In genomic region chr7:73864981-73865711, GRCh38 we compare ENCODE assay signal across 17 cellular contexts. TPM values are rescaled to one million over a fixed set of nuclear protein-coding genes. Genes with fewer than 3 reads are reported as not detected.
DNase-seq lines count a peak whose midpoint lies in the region; ATAC-seq and TF ChIP-seq lines count a peak whose summit lies in the region.
"Had no signal": no experiment of that assay in that cellular context is flagged by ENCODE, and none has a peak within 500 bp of the region (broad histone marks: within the 10 kb centered on the region; RNA-seq: fewer than 3 reads in every experiment).

No MANE protein-coding gene starts in this region.

- no CpG with 5 or more reads among the region's 8 CpGs for WGBS in H9 (ENCODE audit: extremely low coverage, insufficient read length, low lambda C conversion rate)

- no peak overlapping the region for H3K56ac ChIP-seq in H9 (ENCODE audit: insufficient read length, low read depth, low read length)

- H3K27me3 ChIP-seq in H9 (ENCODE audit: insufficient read depth, low read length): no peaks in the 10 kb centered on the region
- H3K27me3 ChIP-seq: SJCRH30 had no signal

- TF ChIP-seq CTCF in H9 (conservative IDR thresholded peaks at IDR 0.05) (no peak), neural crest cell (conservative IDR thresholded peaks at IDR 0.05) (no peak)

- no peak overlapping the region for H3K4me2 ChIP-seq in H9 (ENCODE audit: insufficient read depth, insufficient read length, low read length)

- no peak overlapping the region for H3K23ac ChIP-seq in H9 (ENCODE audit: insufficient read length, low read depth, low read length)

- H3T11ph ChIP-seq in H9 (ENCODE audit: low read length): no peak overlapping the region

- no peak overlapping the region for H3K27ac ChIP-seq in H9 (ENCODE audit: insufficient read length, low read depth, low read length)
- H3K27ac ChIP-seq: C4-2B, SJCRH30 had no signal

- no peak overlapping the region for H2AK5ac ChIP-seq in H9 (ENCODE audit: insufficient read length, low read length)

- H2BK20ac ChIP-seq in H9 (ENCODE audit: low read depth, low read length, poor library complexity, severe bottlenecking): no peak overlapping the region

- DNase-seq in DMS 273 (lab: John Stamatoyannopoulos, UW; ENCODE audit: unreplicated experiment): peak; percentile 83
- peak; percentile 22 for DNase-seq in H9
- DNase-seq in NCI-H69 (lab: John Stamatoyannopoulos, UW): peak; percentile 47
- no peak for DNase-seq in neural crest cell (ENCODE audit: low read depth, low spot score)
- no peak for DNase-seq in cerebellar cortex (ENCODE audit: low spot score)
- no peak for DNase-seq in activated naive CD4-positive, alpha-beta T cell (lab: John Stamatoyannopoulos, UW)
- DNase-seq in activated naive CD8-positive, alpha-beta T cell treated with anti-CD3 and anti-CD28 coated beads, Interleukin-2, amount 50 U/mL, for 24 hours: no peak
- DNase-seq: AML-193, HFFc6, KG1, NCI-H2029, NCI-H446 treated with DMSO at 0.1 percent for 48 hours, SJCRH30, T-helper 17 cell had no signal

- no peaks in the 10 kb centered on the region; a peak in 1 of 5 replicates for H3K9me3 Mint-ChIP-seq in H9
- no peaks in the 10 kb centered on the region for H3K9me3 Mint-ChIP-seq in neural crest cell
- H3K9me3 Mint-ChIP-seq in activated naive CD8-positive, alpha-beta T cell treated with anti-CD3 and anti-CD28 coated beads, Interleukin-2, amount 50 U/mL, for 24 hours: no peaks in the 10 kb centered on the region
- H3K9me3 Mint-ChIP-seq: HFFc6 had no signal

- H3K27ac Mint-ChIP-seq in H9 (no peak overlapping the region; a peak in 1 of 7 replicates), neural crest cell (ENCODE audit: unreplicated experiment) (peak overlapping the region; percentile 27)
- H3K27ac Mint-ChIP-seq in activated naive CD8-positive, alpha-beta T cell treated with anti-CD3 and anti-CD28 coated beads, Interleukin-2, amount 50 U/mL, for 24 hours: no peak overlapping the region
- H3K27ac Mint-ChIP-seq: HFFc6, T-helper 17 cell had no signal

- no peaks in the 10 kb centered on the region for H4K20me1 ChIP-seq in H9 (ENCODE audit: control insufficient read depth, insufficient read depth, insufficient read length)

- no peaks in the 10 kb centered on the region for H3K79me1 ChIP-seq in H9 (ENCODE audit: insufficient read depth, low read depth, low read length, poor library complexity, severe bottlenecking)

- H3K36me3 Mint-ChIP-seq in H9 (ENCODE audit: insufficient read depth in 1 of 3, low read depth in 3 of 3): no peaks in the 10 kb centered on the region; a peak in 1 of 7 replicates
- no peaks in the 10 kb centered on the region for H3K36me3 Mint-ChIP-seq in neural crest cell (ENCODE audit: low read depth)
- no peaks in the 10 kb centered on the region for H3K36me3 Mint-ChIP-seq in activated naive CD8-positive, alpha-beta T cell treated with anti-CD3 and anti-CD28 coated beads, Interleukin-2, amount 50 U/mL, for 24 hours (ENCODE audit: low read depth)

- no peaks in the 10 kb centered on the region; the same call in 1 of the 2 replicates for H3K4me1 ChIP-seq in H9 (ENCODE audit: insufficient read depth, low read length)

- H2AFZ ChIP-seq in H9 (ENCODE audit: low read length): no peak overlapping the region

- H3K27me3 Mint-ChIP-seq in H9 (ENCODE audit: low read depth) (peaks cover 5% of the 10 kb centered on the region), neural crest cell (ENCODE audit: low read depth) (no peaks in the 10 kb centered on the region)
- H3K27me3 Mint-ChIP-seq in activated naive CD8-positive, alpha-beta T cell treated with anti-CD3 and anti-CD28 coated beads, Interleukin-2, amount 50 U/mL, for 24 hours: no peaks in the 10 kb centered on the region
- H3K27me3 Mint-ChIP-seq: T-helper 17 cell had no signal

- H3K9me3 ChIP-seq in H9 (ENCODE audit: control insufficient read depth, low read depth, low read length): no peaks in the 10 kb centered on the region
- H3K9me3 ChIP-seq: SJCRH30 had no signal

- no peaks in the 10 kb centered on the region for H3K79me2 ChIP-seq in H9 (ENCODE audit: insufficient read depth, low read length)

- no peak overlapping the region for H2BK5ac ChIP-seq in H9 (ENCODE audit: insufficient read length, low read length)

- H4K5ac ChIP-seq in H9 (ENCODE audit: insufficient read length, low read depth, low read length): no peak overlapping the region

- H3K4me1 Mint-ChIP-seq in H9: peaks cover 4 to 8% of the 10 kb centered on the region in 2 experiments
- no peaks in the 10 kb centered on the region for H3K4me1 Mint-ChIP-seq in neural crest cell
- H3K4me1 Mint-ChIP-seq in activated naive CD8-positive, alpha-beta T cell treated with anti-CD3 and anti-CD28 coated beads, Interleukin-2, amount 50 U/mL, for 24 hours: no peaks in the 10 kb centered on the region
- H3K4me1 Mint-ChIP-seq: T-helper 17 cell had no signal

- H3K23me2 ChIP-seq in H9 (ENCODE audit: insufficient read length, low read depth, low read length, poor library complexity, severe bottlenecking): no peaks in the 10 kb centered on the region

- no peak overlapping the region for H4K91ac ChIP-seq in H9 (ENCODE audit: insufficient read length, low read depth, low read length)

- no peak overlapping the region for H2BK120ac ChIP-seq in H9 (ENCODE audit: low read depth, low read length, poor library complexity, severe bottlenecking)

- no peak overlapping the region for H3K14ac ChIP-seq in H9 (ENCODE audit: insufficient read depth, low read length)

- no peak overlapping the region for H2BK15ac ChIP-seq in H9 (ENCODE audit: low read depth, low read length)

- no peak overlapping the region for H3K4me3 Mint-ChIP-seq in H9
- H3K4me3 Mint-ChIP-seq in neural crest cell: no peak overlapping the region
- no peak overlapping the region for H3K4me3 Mint-ChIP-seq in activated naive CD8-positive, alpha-beta T cell treated with anti-CD3 and anti-CD28 coated beads, Interleukin-2, amount 50 U/mL, for 24 hours
- H3K4me3 Mint-ChIP-seq: HFFc6, T-helper 17 cell had no signal

- H4K8ac ChIP-seq in H9 (replicated peaks; ENCODE audit: insufficient read length, low read depth, low read length): no peak overlapping the region

- H3K4ac ChIP-seq in H9 (ENCODE audit: low read depth, low read length): no peak overlapping the region

- no peak overlapping the region for H3K9ac ChIP-seq in H9 (ENCODE audit: extremely low read depth, insufficient read length, low read length)

- no peak overlapping the region for H2BK12ac ChIP-seq in H9 (ENCODE audit: insufficient read length, low read depth, low read length)

- no peak overlapping the region for H3K18ac ChIP-seq in H9 (ENCODE audit: insufficient read length, low read depth, low read length)

- ATAC-seq in activated naive CD8-positive, alpha-beta T cell treated with anti-CD3 and anti-CD28 coated beads, Interleukin-2, amount 50 U/mL, for 24 hours: no peak
- ATAC-seq: HepG2, T-helper 17 cell had no signal

RNA-seq across cellular contexts. Expression of gene TMEM270, which starts 4.2 kb away (rescaled TPM):
- total RNA-seq in H9 (2021) (not detected in 2 replicates), neural crest cell (not detected in 2 replicates)
- total RNA-seq: H4, HepG2, HFFc6, SJCRH30, T-helper 17 cell had no signal

RNA-seq across cellular contexts. Expression of gene METTL27, which starts 22.8 kb away (rescaled TPM):
- 13.5 and 14.9 TPM in 2 replicates for total RNA-seq in H9 (2021)
- total RNA-seq in neural crest cell: 1.7 and 2.3 TPM in 2 replicates

RNA-seq across cellular contexts. Expression of gene CLDN4, which starts 34.4 kb away (rescaled TPM):
- 15.5 and 15.6 TPM in 2 replicates for total RNA-seq in H9 (2021)
- 0.34 and 0.47 TPM in 2 replicates for total RNA-seq in neural crest cell

Comparison
In these comparisons a context has a peak if more than half of its experiments do, and no peak if none do; other contexts are left out.
1. DNase-seq: peak in DMS 273 (single experiment), H9 (single experiment) and NCI-H69 (single experiment); none in neural crest cell (single experiment), cerebellar cortex (single experiment), activated naive CD4-positive, alpha-beta T cell (0 of 4) and activated naive CD8-positive, alpha-beta T cell treated with anti-CD3 and anti-CD28 coated beads, Interleukin-2, amount 50 U/mL, for 24 hours (single experiment).
2. RNA of gene CLDN4, which starts 34.4 kb away (total RNA-seq): 15.5 to 15.6 TPM in H9; 0.34 to 0.47 TPM in neural crest cell; every median in the first group is over 10 times any median in the second.